Comparison of ENCODE assay signal across 1 cellular context in the genomic region with DNA sequence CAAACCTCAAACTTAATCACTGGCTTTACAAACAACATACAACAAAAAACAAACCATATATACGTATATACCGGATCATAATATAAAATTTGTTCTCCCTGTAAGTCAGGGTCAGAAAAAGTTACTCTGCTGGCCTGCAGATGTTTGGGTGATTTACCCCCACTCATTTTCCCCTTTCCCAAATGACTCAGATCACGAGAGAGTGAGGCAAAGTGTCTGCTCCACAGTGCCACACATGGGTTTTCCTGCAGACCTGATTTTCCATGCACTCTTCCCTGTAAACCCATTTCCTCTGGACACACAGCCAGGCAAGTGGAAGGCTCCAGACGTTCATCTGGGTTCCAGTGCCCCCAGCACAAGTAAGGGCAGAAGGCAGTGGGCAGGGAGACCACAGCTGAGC.
TF ChIP-seq lines count a peak whose summit lies in the region.

No MANE protein-coding gene starts in this region.

TF ChIP-seq in GM12878, 131 proteins besides CTCF, POLR2A, EP300 and RAD21:
- TF ChIP-seq JUNB (IDR thresholded peaks at IDR 0.05), result peak; percentile 28; the same call in 1 of the 2 replicates
- no peak for TF ChIP-seq PML (IDR thresholded peaks at IDR 0.05; ENCODE audit: low read length)
